ENCODE assay signal across 29 cellular contexts in the genomic region with DNA sequence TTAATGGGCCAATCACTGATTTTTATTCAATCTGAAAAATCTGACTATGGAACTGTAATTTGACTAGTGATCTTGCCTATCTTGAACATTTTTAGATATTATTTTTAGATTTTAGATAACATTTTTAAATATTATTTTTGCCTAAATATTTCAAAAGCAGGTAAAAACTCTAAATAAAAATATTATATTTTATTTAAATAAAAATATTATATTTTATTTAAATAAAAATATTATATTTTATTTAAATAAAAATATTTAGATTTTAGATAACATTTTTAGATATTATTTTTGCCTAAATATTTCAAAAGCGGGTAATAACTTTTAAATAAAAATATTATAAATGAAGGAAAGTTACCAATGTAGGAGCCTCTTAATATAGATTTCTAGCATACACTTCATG.
"Had no signal": no experiment of that assay in that cellular context is flagged by ENCODE, and none has a peak within 500 bp of the region (broad histone marks: within the 10 kb centered on the region; RNA-seq: fewer than 3 reads in every experiment).

No MANE protein-coding gene starts in this region.

- H3K36me3 ChIP-seq: brain microvascular endothelial cell, esophagus squamous epithelium had no signal

- H3K9me3 ChIP-seq: esophagus squamous epithelium had no signal

- H3K27ac ChIP-seq: brain microvascular endothelial cell, epithelial cell of prostate, esophagus squamous epithelium, VCaP had no signal

- H3K4me3 ChIP-seq: esophagus squamous epithelium had no signal

- DNase-seq: activated B cell treated with CpG ODN at 0.5 μM for 24 hours; activated CD4-positive, alpha-beta T cell treated with anti-CD3 and anti-CD28 coated beads for 48 hours; activated CD4-positive, alpha-beta T cell treated with anti-CD3 and anti-CD28 coated beads, Interleukin-2, amount 50 U/mL, for 1 hour; activated CD4-positive, alpha-beta T cell treated with anti-CD3 and anti-CD28 coated beads, Interleukin-2, amount 50 U/mL, for 48 hours; activated CD8-positive, alpha-beta memory T cell treated with anti-CD3 and anti-CD28 coated beads for 24 hours; activated CD8-positive, alpha-beta T cell treated with anti-CD3 and anti-CD28 coated beads for 36 hours; activated effector memory CD4-positive, alpha-beta T cell treated with Interleukin-2 at 50 U/mL for 16 hours; activated gamma-delta T cell treated with Interleukin-2 at 50 U/mL for 16 hours; activated naive CD4-positive, alpha-beta T cell treated with anti-CD3 and anti-CD28 coated beads, Interleukin-2, amount 50 U/mL, for 16 hours; activated naive CD4-positive, alpha-beta T cell treated with Interleukin-2 at 50 U/mL for 16 hours; activated T-cell treated with anti-CD3 and anti-CD28 coated beads, Interleukin-2, amount 50 U/mL, for 4 hours; amniotic stem cell; anterior cingulate cortex; brain microvascular endothelial cell; cortex of kidney; dermis blood vessel endothelial cell; effector CD4-positive, alpha-beta T cell; effector memory CD8-positive, alpha-beta T cell; esophagus squamous epithelium; foreskin melanocyte; head of caudate nucleus; T-helper 2 cell had no signal

- H3K4me1 ChIP-seq: esophagus squamous epithelium had no signal

- ATAC-seq: activated CD4-positive, CD25-positive, alpha-beta regulatory T cell treated with anti-CD3 and anti-CD28 coated beads, Interleukin-2, amount 50 U/mL, for 24 hours; activated CD8-positive, alpha-beta T cell treated with anti-CD3 and anti-CD28 coated beads for 36 hours; activated T-cell treated with anti-CD3 and anti-CD28 coated beads, Interleukin-2, amount 50 U/mL, for 4 hours; activated T-helper 17 cell treated with anti-CD3 and anti-CD28 coated beads, Interleukin-2, amount 50 U/mL, for 72 hours; effector memory CD8-positive, alpha-beta T cell had no signal

- FAIRE-seq: astrocyte, bronchial epithelial cell, endothelial cell of umbilical vein had no signal
